Comparison of ENCODE assay signal across 8 cellular contexts in the genomic region with DNA sequence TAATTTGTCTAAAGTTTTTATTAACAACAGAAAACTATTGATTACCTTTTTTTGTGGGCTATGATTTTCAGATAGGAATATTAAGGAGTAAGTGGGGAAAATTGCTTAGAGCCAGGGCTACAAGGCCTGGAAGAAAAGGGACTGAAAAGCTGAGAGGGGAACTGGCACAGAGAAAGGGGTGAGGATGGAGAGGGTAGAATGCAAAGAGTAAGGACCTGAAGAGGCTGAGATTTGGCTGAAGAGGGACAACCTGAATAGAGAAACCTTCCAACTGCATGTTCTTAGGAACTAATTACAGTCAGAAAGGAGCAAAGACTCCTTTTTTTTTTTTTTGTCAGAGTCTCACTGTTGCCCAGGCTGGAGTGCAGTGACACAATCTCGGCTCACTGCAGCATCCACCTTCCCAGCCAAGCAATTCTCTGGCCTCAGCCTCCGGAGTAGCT. TPM values are rescaled to one million over a fixed set of nuclear protein-coding genes. Genes with fewer than 3 reads are reported as not detected.
DNase-seq lines count a peak whose midpoint lies in the region; ATAC-seq, FAIRE-seq and TF ChIP-seq lines count a peak whose summit lies in the region.

No MANE protein-coding gene starts in this region.

- peak overlapping the region; percentile 65 for H3K4me3 Mint-ChIP-seq in mesothelial cell of epicardium

- H3K4me1 ChIP-seq in A673 (ENCODE audit: insufficient read depth, low read length, poor library complexity, severe bottlenecking) (peaks cover 35% of the 10 kb centered on the region), K562 (replicated peaks in 1 of 2; ENCODE audit: control insufficient read depth in 2 of 2, insufficient read depth in 2 of 2, low read length in 2 of 2) (peaks cover 32 to 52% of the 10 kb centered on the region in 2 experiments)

- ATAC-seq in K562: peak; percentile 4; the same call in 2 of the 3 replicates

- no peak for TF ChIP-seq EP300 in K562 (IDR thresholded peaks at IDR 0.05; ENCODE audit: low read length)

- in situ Hi-C loops in K562 (cut with MboI): no loop called here

- CTCF ChIA-PET in A673 (lab: Charles Lee) (interaction anchor here (1.9 kb wide), 1 partner anchor 133 kb away, joined by 6 read pairs; no protein-coding TSS in a partner anchor), K562 (lab: Yijun Ruan, JAX; ENCODE audit: low intra/inter-chr PET ratio) (interaction anchor here (0.6 kb wide), 1 partner anchor 52 kb away, joined by 4 read pairs; no protein-coding TSS in a partner anchor)

- no peak for TF ChIP-seq RAD21 in K562 (CRISPR knock-in tag; conservative IDR thresholded peaks at IDR 0.05 in 1 of 2, IDR thresholded peaks at IDR 0.05 in 1 of 2)

- H3K9me1 ChIP-seq in K562 (ENCODE audit: control insufficient read depth, insufficient read depth, low read length): no peaks in the 10 kb centered on the region

- H3K9ac ChIP-seq in K562 (ENCODE audit: insufficient read depth in 1 of 2, low read depth in 2 of 2, low read length in 2 of 2): peak overlapping the region in 1 of 2 experiments; percentile 76; a peak in 3 of 4 replicates

- H3K4me3 ChIP-seq in A673 (ENCODE audit: low read depth, low read length, poor library complexity, severe bottlenecking): peak overlapping the region; percentile 45
- H3K4me3 ChIP-seq in K562: peak overlapping the region; percentile 26; the same call in 1 of the 2 replicates

- H3K79me2 ChIP-seq in K562 (ENCODE audit: control insufficient read depth, insufficient read depth, low read length): no peaks in the 10 kb centered on the region

- TF ChIP-seq CTCF in A673 (conservative IDR thresholded peaks at IDR 0.05; ENCODE audit: low read depth, low read length) (no peak), K562 (IDR thresholded peaks at IDR 0.05 in 2 of 3, conservative IDR thresholded peaks at IDR 0.05 in 1 of 3; ENCODE audit: insufficient read depth in 2 of 3, low read depth in 1 of 3, low read length in 3 of 3) (no peak), mesothelial cell of epicardium (IDR thresholded peaks at IDR 0.05; ENCODE audit: unreplicated experiment) (no peak)

- no peak for DNase-seq in A673 (ENCODE audit: low spot score)
- DNase-seq in HS-27A (ENCODE audit: low read depth): peak; percentile 31
- DNase-seq in K562 (ENCODE audit: extremely low read depth in 1 of 4, low spot score in 3 of 4): no peak
- DNase-seq in mesothelial cell of epicardium (ENCODE audit: low spot score in 2 of 2, unreplicated experiment in 2 of 2): no peak
- DNase-seq in mesenteric fat pad (ENCODE audit: low spot score): no peak
- no peak for DNase-seq in AG20443 (ENCODE audit: low spot score)
- no peak for DNase-seq in cortex of kidney (lab: John Stamatoyannopoulos, UW)
- no peak for DNase-seq in NCI-H748 (lab: John Stamatoyannopoulos, UW; ENCODE audit: unreplicated experiment)

- no peaks in the 10 kb centered on the region for H3K27me3 Mint-ChIP-seq in mesothelial cell of epicardium (ENCODE audit: low read depth)

- POLR2A ChIA-PET in A673 (lab: Charles Lee; ENCODE audit: low non-redundant PET): interaction anchor here (0.7 kb wide), 2 partner anchors 94 to 115 kb away, joined by 4 to 5 read pairs; no protein-coding TSS in a partner anchor
- POLR2A ChIA-PET in K562 (lab: Yijun Ruan, JAX): interaction anchor here (0.6 to 2.5 kb wide), 18 partner anchors 10 to 1280 kb away, joined by 3 to 18 read pairs (median 4); a partner anchor contains a TSS

- H3K27ac Mint-ChIP-seq in mesothelial cell of epicardium: peak overlapping the region; percentile 95

- no peak for FAIRE-seq in K562 (lab: Jason Lieb, UNC)

- H3K4me1 Mint-ChIP-seq in mesothelial cell of epicardium: peaks cover 40% of the 10 kb centered on the region

- H3K27me3 ChIP-seq in A673 (replicated peaks; ENCODE audit: insufficient read depth, low read depth, low read length, poor library complexity) (no peaks in the 10 kb centered on the region), K562 (ENCODE audit: control insufficient read depth in 2 of 2, insufficient read depth in 2 of 2, low read length in 2 of 2) (no peaks in the 10 kb centered on the region)

- no peak for TF ChIP-seq POLR2A in K562 (conservative IDR thresholded peaks at IDR 0.05)

- H3K4me2 ChIP-seq in K562 (ENCODE audit: insufficient read depth, low read length): peak overlapping the region; percentile 74

- H4K20me1 ChIP-seq in K562 (replicated peaks; ENCODE audit: control insufficient read depth, insufficient read depth, low read length): no peaks in the 10 kb centered on the region

- H3K27ac ChIP-seq in A673 (ENCODE audit: low read depth, low read length, poor library complexity, severe bottlenecking): peak overlapping the region; percentile 99
- peak overlapping the region; percentile 75 for H3K27ac ChIP-seq in K562 (ENCODE audit: extremely low read depth, low read depth, low read length)

- H3K9me3 ChIP-seq in A673 (ENCODE audit: low read depth, low read length, poor library complexity, severe bottlenecking) (no peaks in the 10 kb centered on the region), K562 (replicated peaks; ENCODE audit: control insufficient read depth, insufficient read depth, low read depth, low read length) (0 out of 2 replicates have a peak, but pooled peaks cover 6% of the 10 kb centered on the region)

- H3K36me3 Mint-ChIP-seq in mesothelial cell of epicardium: peaks cover 28% of the 10 kb centered on the region

- WGBS in K562 (ENCODE audit: insufficient coverage, low coverage, missing lambda C conversion rate): 67% methylated on average over 2 of the region's 2 CpGs

- intact Hi-C loops in A673 (cut with micrococcal nuclease; ENCODE audit: unreplicated experiment) (no loop called here), K562 (cut with micrococcal nuclease) (no loop called here)

- H2AFZ ChIP-seq in K562 (ENCODE audit: low read depth, low read length): peak overlapping the region; percentile 95

- peaks cover 11% of the 10 kb centered on the region for H3K9me3 Mint-ChIP-seq in mesothelial cell of epicardium

- BruUV-seq in A673 (replicated peaks; lab: Mats Ljungman, UMichigan) (TSS peak; percentile 75), K562 (replicated peaks; lab: Mats Ljungman, UMichigan) (no TSS peak)

- no peaks in the 10 kb centered on the region for H3K36me3 ChIP-seq in A673 (ENCODE audit: insufficient read depth, low read length, poor library complexity, severe bottlenecking)
- H3K36me3 ChIP-seq in K562 (ENCODE audit: control insufficient read depth, insufficient read depth, low read length): no peaks in the 10 kb centered on the region; the same call in 2 of the 3 replicates

RNA-seq across cellular contexts. Expression of gene BTN2A1, which starts 16.7 kb away (rescaled TPM):
- 29.8 and 32.2 TPM in 2 replicates for total RNA-seq in A673 (2021)
- 41.4 and 45.8 TPM in 2 replicates for total RNA-seq in K562 (2011; cell fraction: chromatin; rRNA removed; ENCODE audit: low replicate concordance)
- total RNA-seq in K562 (2011; cell fraction: nucleolus; rRNA removed): 30.1 and 32.4 TPM in 2 replicates
- total RNA-seq in K562 (2011; cell fraction: nucleoplasm; rRNA removed): 28.4 and 29.5 TPM in 2 replicates
- 6.7 and 6.8 TPM in 2 replicates for total RNA-seq in K562 (2014; rRNA removed)
- total RNA-seq in K562 (2014; rRNA removed; fragmentation: Illumina TruSeq; extraction: Trizol): 17.2 and 17.6 TPM in 2 replicates
- total RNA-seq in K562 (2015; rRNA removed; fragmentation: Illumina TruSeq; extraction: Trizol): 15.9 and 16.2 TPM in 2 replicates
- total RNA-seq in K562 (2021): 13.0 and 13.5 TPM in 2 replicates
- polyA plus RNA-seq in K562 (2011; rRNA removed): 18.9 and 23.2 TPM in 2 replicates
- 13.3 and 16.1 TPM in 2 replicates for polyA plus RNA-seq in K562 (2011; cell fraction: cytosol; rRNA removed)
- 33.9 and 39.5 TPM in 2 replicates for polyA plus RNA-seq in K562 (2011; cell fraction: nucleus; rRNA removed)
- 12.6 and 22.3 TPM in 2 replicates for polyA plus RNA-seq in K562 (2012)
- polyA plus RNA-seq in K562 (2014; fragmentation: Illumina TruSeq; extraction: Trizol): 19.4 and 22.1 TPM in 2 replicates
- polyA plus RNA-seq in K562 (2014; fragmentation: Nextera tagmentation; extraction: Ambion mirVana): 10 to 100 TPM in 1 of 2 experiments, 1 to 10 TPM in 1; 7.0 to 16.4 TPM
- polyA plus RNA-seq in K562 (2014; rRNA removed): 18.0 and 21.7 TPM in 2 replicates
- 22.7 and 32.0 TPM in 2 replicates for polyA minus RNA-seq in K562 (2011; rRNA and poly(A)+ RNA removed)
- 6.4 and 8.2 TPM in 2 replicates for polyA minus RNA-seq in K562 (2011; cell fraction: cytosol; rRNA and poly(A)+ RNA removed)
- 11.0 and 19.7 TPM in 2 replicates for polyA minus RNA-seq in K562 (2011; cell fraction: nucleus; rRNA and poly(A)+ RNA removed)
- total RNA-seq in mesothelial cell of epicardium: 27.2 to 30.5 TPM (median 29.2 TPM) in 3 replicates
- 19.9 TPM for total RNA-seq in mesenteric fat pad

RNA-seq across cellular contexts. Expression of gene BTN1A1, which starts 25.6 kb away (rescaled TPM):
- total RNA-seq in A673 (2021) (not detected in 2 replicates), K562 (2014; rRNA removed) (0.09 TPM in 1 of 2 replicates, not detected in the other), K562 (2014; rRNA removed; fragmentation: Illumina TruSeq; extraction: Trizol) (0.15 TPM in 1 of 2 replicates, not detected in the other), K562 (2015; rRNA removed; fragmentation: Illumina TruSeq; extraction: Trizol) (not detected in 2 replicates), K562 (2021) (0.09 TPM in 1 of 2 replicates, not detected in the other), mesothelial cell of epicardium (0.09 to 0.11 TPM in 2 of 3 replicates, not detected in the other), mesenteric fat pad (not detected)
- total RNA-seq in K562 (2011; cell fraction: chromatin; rRNA removed; ENCODE audit: low replicate concordance): not detected in 2 replicates
- not detected in 2 replicates for total RNA-seq in K562 (2011; cell fraction: nucleolus; rRNA removed)
- not detected in 2 replicates for total RNA-seq in K562 (2011; cell fraction: nucleoplasm; rRNA removed)
- polyA plus RNA-seq in K562 (2011; rRNA removed) (0.04 TPM in 2 replicates), K562 (2014; fragmentation: Illumina TruSeq; extraction: Trizol) (0.06 TPM in 1 of 2 replicates, not detected in the other), K562 (2014; fragmentation: Nextera tagmentation; extraction: Ambion mirVana) (under 1 TPM in 1 of 2 experiments, not detected in 1; 0.01 TPM), K562 (2014; rRNA removed) (not detected in 2 replicates)
- 0.01 TPM in 1 of 2 replicates, not detected in the other for polyA plus RNA-seq in K562 (2011; cell fraction: cytosol; rRNA removed)
- not detected in 2 replicates for polyA plus RNA-seq in K562 (2011; cell fraction: nucleus; rRNA removed)
- 0.04 and 0.05 TPM in 2 replicates for polyA plus RNA-seq in K562 (2012)
- polyA minus RNA-seq in K562 (2011; rRNA and poly(A)+ RNA removed): not detected in 2 replicates
- not detected in 2 replicates for polyA minus RNA-seq in K562 (2011; cell fraction: cytosol; rRNA and poly(A)+ RNA removed)
- not detected in 2 replicates for polyA minus RNA-seq in K562 (2011; cell fraction: nucleus; rRNA and poly(A)+ RNA removed)

RNA-seq across cellular contexts. Expression of gene BTN3A3, which starts 34.2 kb away (rescaled TPM):
- 12.2 and 12.7 TPM in 2 replicates for total RNA-seq in A673 (2021)
- total RNA-seq in K562 (2011; cell fraction: chromatin; rRNA removed; ENCODE audit: low replicate concordance): 19.6 and 24.0 TPM in 2 replicates
- total RNA-seq in K562 (2011; cell fraction: nucleolus; rRNA removed): 4.6 and 4.8 TPM in 2 replicates
- total RNA-seq in K562 (2011; cell fraction: nucleoplasm; rRNA removed): 16.4 and 24.1 TPM in 2 replicates
- 0.45 and 1.0 TPM in 2 replicates for total RNA-seq in K562 (2014; rRNA removed)
- total RNA-seq in K562 (2014; rRNA removed; fragmentation: Illumina TruSeq; extraction: Trizol): 1.2 and 1.4 TPM in 2 replicates
- total RNA-seq in K562 (2015; rRNA removed; fragmentation: Illumina TruSeq; extraction: Trizol): 0.98 and 1.3 TPM in 2 replicates
- 1.4 and 1.5 TPM in 2 replicates for total RNA-seq in K562 (2021)
- polyA plus RNA-seq in K562 (2011; rRNA removed): 3.5 and 7.6 TPM in 2 replicates
- polyA plus RNA-seq in K562 (2011; cell fraction: cytosol; rRNA removed): 0.51 and 1.6 TPM in 2 replicates
- polyA plus RNA-seq in K562 (2011; cell fraction: nucleus; rRNA removed): 24.8 and 44.0 TPM in 2 replicates
- polyA plus RNA-seq in K562 (2012): 1.1 and 3.0 TPM in 2 replicates
- polyA plus RNA-seq in K562 (2014; fragmentation: Illumina TruSeq; extraction: Trizol): 0.71 and 1.00 TPM in 2 replicates
- under 1 TPM; 0.21 to 0.41 TPM for polyA plus RNA-seq in K562 (2014; fragmentation: Nextera tagmentation; extraction: Ambion mirVana)
- polyA plus RNA-seq in K562 (2014; rRNA removed): 1.1 and 1.3 TPM in 2 replicates
- polyA minus RNA-seq in K562 (2011; rRNA and poly(A)+ RNA removed): 5.6 and 15.4 TPM in 2 replicates
- polyA minus RNA-seq in K562 (2011; cell fraction: cytosol; rRNA and poly(A)+ RNA removed): 0.19 and 0.82 TPM in 2 replicates
- 3.4 and 18.0 TPM in 2 replicates for polyA minus RNA-seq in K562 (2011; cell fraction: nucleus; rRNA and poly(A)+ RNA removed)
- total RNA-seq in mesothelial cell of epicardium: 15.4 to 17.2 TPM (median 16.3 TPM) in 3 replicates
- total RNA-seq in mesenteric fat pad: 13.0 TPM
